Comparison of ENCODE assay signal across 28 cellular contexts in genomic region chr13:87314822-87315221, GRCh38.
"Had no signal": no experiment of that assay in that cellular context is flagged by ENCODE, and none has a peak within 500 bp of the region (broad histone marks: within the 10 kb centered on the region; RNA-seq: fewer than 3 reads in every experiment).

No MANE protein-coding gene starts in this region.

- H3K9me3 ChIP-seq: colonic mucosa, esophagus muscularis mucosa, esophagus squamous epithelium, gastrocnemius medialis, gastroesophageal sphincter, heart left ventricle had no signal

- DNase-seq: colonic mucosa; cortex of kidney; dermis blood vessel endothelial cell; dorsolateral prefrontal cortex; effector CD4-positive, alpha-beta T cell; effector CD8-positive, alpha-beta T cell; effector memory CD4-positive, alpha-beta T cell; effector memory CD8-positive, alpha-beta T cell; endodermal cell; erythroblast; esophagus squamous epithelium; foreskin fibroblast; foreskin keratinocyte; foreskin melanocyte; gastrocnemius medialis; glutamatergic neuron; head of caudate nucleus; heart left ventricle; heart right ventricle had no signal

- H3K4me1 ChIP-seq: colonic mucosa, esophagus muscularis mucosa, esophagus squamous epithelium, foreskin keratinocyte, gastrocnemius medialis, gastroesophageal sphincter, heart left ventricle, heart right ventricle had no signal

- H3K36me3 ChIP-seq: colonic mucosa, esophagus muscularis mucosa, esophagus squamous epithelium, gastrocnemius medialis, gastroesophageal sphincter, heart left ventricle, heart right ventricle had no signal

- H3K27ac ChIP-seq: colonic mucosa, coronary artery, dorsolateral prefrontal cortex, epithelial cell of prostate, esophagus muscularis mucosa, esophagus squamous epithelium, foreskin keratinocyte, gastrocnemius medialis, gastroesophageal sphincter, heart left ventricle, heart right ventricle had no signal

- ATAC-seq: effector memory CD8-positive, alpha-beta T cell; esophagus mucosa; foreskin keratinocyte; gastrocnemius medialis; gastroesophageal sphincter; heart left ventricle; heart right ventricle had no signal

- H3K4me3 ChIP-seq: colonic mucosa, coronary artery, dorsolateral prefrontal cortex, esophagus muscularis mucosa, esophagus squamous epithelium, gastrocnemius medialis, gastroesophageal sphincter, heart left ventricle, heart right ventricle had no signal

- FAIRE-seq: colon, endometrium, endothelial cell of umbilical vein, frontal cortex had no signal

- H3K27me3 ChIP-seq: colonic mucosa, dorsolateral prefrontal cortex, esophagus muscularis mucosa, esophagus squamous epithelium, foreskin keratinocyte, gastrocnemius medialis, gastroesophageal sphincter, heart left ventricle, heart right ventricle had no signal
